10 cellular contexts compared by ENCODE assay signal in the genomic region with DNA sequence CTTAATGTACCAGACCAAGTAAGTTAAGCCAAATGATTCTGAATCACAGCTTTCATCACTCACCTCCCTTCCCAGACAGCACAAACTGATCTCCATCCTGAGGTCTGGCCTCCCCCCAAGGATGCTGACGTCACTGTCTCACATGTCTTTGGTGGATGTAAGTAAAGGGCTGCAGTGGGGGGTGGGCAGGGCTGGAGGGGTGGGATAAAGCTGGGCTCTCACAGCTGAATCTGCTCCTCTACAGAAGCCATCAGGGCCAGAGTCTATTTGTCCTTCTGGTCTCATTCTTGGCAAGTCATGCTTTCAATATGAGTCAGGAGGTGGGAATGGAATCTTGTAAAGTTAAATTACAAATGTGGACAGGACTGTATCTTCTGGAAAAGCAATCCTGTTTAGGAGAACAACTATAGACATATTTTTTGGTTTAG. TPM values are rescaled to one million over a fixed set of nuclear protein-coding genes. Genes with fewer than 3 reads are reported as not detected.
DNase-seq lines count a peak whose midpoint lies in the region; ATAC-seq, FAIRE-seq and TF ChIP-seq lines count a peak whose summit lies in the region.
"Had no signal": no experiment of that assay in that cellular context is flagged by ENCODE, and none has a peak within 500 bp of the region (broad histone marks: within the 10 kb centered on the region; RNA-seq: fewer than 3 reads in every experiment).

No MANE protein-coding gene starts in this region.

- no peak for TF ChIP-seq POLR2A in adrenal gland (IDR thresholded peaks at IDR 0.05)
- TF ChIP-seq POLR2A in heart left ventricle (IDR thresholded peaks at IDR 0.05) = no peak

- 40 to 53% (median 46%) methylated on average over 1 of the region's 1 CpG for WGBS in adrenal gland, 4 donors
- WGBS in heart left ventricle, 4 donors = 61 to 74% (median 68%) methylated on average over 1 of the region's 1 CpG
- WGBS in small intestine, 3 donors = 61 to 94% (median 77%) methylated on average over 1 of the region's 1 CpG

- peaks cover 0 to 7% of the 10 kb centered on the region in 2 donors for H3K4me1 ChIP-seq in adrenal gland (replicated peaks in 1 of 2)
- H3K4me1 ChIP-seq in heart left ventricle = peaks cover 0 to 3% (median 0%) of the 10 kb centered on the region in 12 donors
- H3K4me1 ChIP-seq in small intestine (ENCODE audit: control insufficient read depth in 2 of 2, insufficient read depth in 1 of 2, low read depth in 1 of 2, low read length in 1 of 2) = no peaks in the 10 kb centered on the region

- peak; percentile 20 to 98 (median 66) for ATAC-seq in heart left ventricle
- no peak for ATAC-seq in GM19351 (IDR thresholded peaks at IDR 0.05; ENCODE audit: unreplicated experiment)
- ATAC-seq in HG03378 (IDR thresholded peaks at IDR 0.05; ENCODE audit: unreplicated experiment) = no peak

- TF ChIP-seq CTCF in adrenal gland (IDR thresholded peaks at IDR 0.05) (no peak), heart left ventricle (IDR thresholded peaks at IDR 0.05) (no peak)

- peak overlapping the region in 3 of 5 donors; percentile 7 to 76 (median 45) for H3K27ac ChIP-seq in adrenal gland
- peak overlapping the region in 3 of 12 donors; percentile 2 to 56 (median 52) for H3K27ac ChIP-seq in heart left ventricle
- no peak overlapping the region for H3K27ac ChIP-seq in small intestine (ENCODE audit: low read depth in 1 of 2, low read length in 1 of 2)
- H3K27ac ChIP-seq: ascending aorta had no signal

- no peaks in the 10 kb centered on the region for H3K36me3 ChIP-seq in adrenal gland (replicated peaks in 1 of 2)
- no peaks in the 10 kb centered on the region for H3K36me3 ChIP-seq in heart left ventricle
- no peaks in the 10 kb centered on the region for H3K36me3 ChIP-seq in small intestine (ENCODE audit: control insufficient read depth in 2 of 2, insufficient read depth in 2 of 2, low read length in 2 of 2)
- H3K36me3 ChIP-seq: ascending aorta had no signal

- H3K4me3 ChIP-seq in adrenal gland (no peak overlapping the region), heart left ventricle (no peak overlapping the region), skeletal muscle cell (ENCODE audit: low read depth, low read length) (no peak overlapping the region), small intestine (ENCODE audit: low read depth in 1 of 2, low read length in 2 of 2) (no peak overlapping the region)
- H3K4me3 ChIP-seq: ascending aorta had no signal

- DNase-seq in GM04503 (ENCODE audit: low read depth) = peak; percentile 92
- DNase-seq in adrenal gland = peak; percentile 38 to 72 (median 59)
- DNase-seq in heart left ventricle = peak; percentile 32 to 84 (median 36)
- DNase-seq in skeletal muscle cell (ENCODE audit: low read depth) = peak; percentile 100
- DNase-seq in NCI-H2171 treated with DMSO at 0.1 percent for 48 hours (lab: John Stamatoyannopoulos, UW) = no peak
- DNase-seq in small intestine = no peak

- H3K27me3 ChIP-seq in adrenal gland = no peaks in the 10 kb centered on the region
- H3K27me3 ChIP-seq in heart left ventricle = no peaks in the 10 kb centered on the region
- no peaks in the 10 kb centered on the region for H3K27me3 ChIP-seq in small intestine (ENCODE audit: control insufficient read depth in 2 of 2, insufficient read depth in 2 of 2, low read length in 2 of 2)
- H3K27me3 ChIP-seq: ascending aorta had no signal

- intact Hi-C loops in adrenal gland (cut with DNase I) = no loop called here
- intact Hi-C loops in heart left ventricle (cut with DNase I) = no loop called here

- FAIRE-seq in small intestine (lab: Jason Lieb, UNC) = no peak
- FAIRE-seq: GM19239 had no signal

- H3K9me3 ChIP-seq in adrenal gland (replicated peaks in 1 of 3) = no peaks in the 10 kb centered on the region
- no peaks in the 10 kb centered on the region for H3K9me3 ChIP-seq in heart left ventricle
- no peaks in the 10 kb centered on the region for H3K9me3 ChIP-seq in small intestine (ENCODE audit: control insufficient read depth, low read depth)
- H3K9me3 ChIP-seq: ascending aorta had no signal

RNA-seq across cellular contexts. Expression of a gene that starts 32.7 kb away (rescaled TPM):
- total RNA-seq in adrenal gland (1 to 10 TPM in 3 of 8 donors, under 1 TPM in 4, not detected in 1; 0.52 to 2.3 (median 0.91) TPM), heart left ventricle (1 to 10 TPM in 2 of 9 donors, under 1 TPM in 4, not detected in 3; 0.15 to 1.2 (median 0.38) TPM)
- polyA plus RNA-seq in adrenal gland (1 to 10 TPM in 2 of 3 donors, under 1 TPM in 1; 0.93 to 2.9 (median 1.2) TPM), heart left ventricle (under 1 TPM in 1 of 2 donors, not detected in 1; 0.98 TPM), small intestine (under 1 TPM in 1 of 3 donors, not detected in 2; 0.66 TPM)

Comparison
In these comparisons a context has a peak if more than half of its experiments do, and no peak if none do; other contexts are left out.
1. DNase-seq: peak in GM04503 (single experiment), adrenal gland (7 of 7), heart left ventricle (5 of 5) and skeletal muscle cell (single experiment); none in NCI-H2171 treated with DMSO at 0.1 percent for 48 hours (single experiment) and small intestine (single experiment).
2. H3K27ac ChIP-seq: peak in adrenal gland (3 of 5); none in small intestine (0 of 2).
3. ATAC-seq: peak in heart left ventricle (4 of 4); none in GM19351 (single experiment) and HG03378 (single experiment).